In the genomic region with DNA sequence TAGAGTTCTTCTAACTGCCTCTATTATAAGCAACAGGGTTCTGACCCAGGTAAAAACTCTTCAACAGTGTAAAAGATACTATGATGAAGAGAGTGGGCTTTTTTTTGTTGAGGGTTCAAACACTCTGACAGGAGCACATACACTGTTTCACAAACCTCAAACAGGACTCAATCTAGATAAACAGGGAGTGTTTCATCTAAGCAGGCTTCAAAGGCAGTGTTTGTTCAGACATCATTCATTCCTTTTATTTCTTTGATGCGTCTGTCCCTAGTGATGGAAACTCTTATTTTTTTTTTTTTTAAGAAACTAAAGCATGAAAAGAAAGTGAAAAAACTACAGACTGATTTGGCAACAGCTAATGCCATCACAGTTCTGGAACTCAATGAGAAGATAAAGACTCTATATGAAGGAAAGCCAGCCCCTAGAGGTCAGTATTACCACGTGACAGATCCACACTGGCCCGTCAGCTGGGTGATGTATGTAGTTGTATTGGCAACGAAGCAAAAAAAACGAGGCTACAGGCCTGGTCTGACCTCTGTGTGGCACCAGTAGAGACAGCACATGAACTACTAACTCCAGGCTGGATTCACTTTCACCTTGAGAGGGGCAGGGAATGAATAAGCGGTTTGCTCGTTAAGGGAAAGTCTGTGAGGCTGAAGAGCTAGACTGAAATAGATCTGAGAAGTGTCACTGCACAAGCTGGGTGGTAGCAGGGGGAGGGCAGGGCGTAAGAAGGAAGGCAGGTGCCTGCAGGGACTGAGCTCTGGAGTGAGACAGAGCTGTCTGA, we compare ENCODE assay signal across 9 cellular contexts.
DNase-seq lines count a peak whose midpoint lies in the region; ATAC-seq and TF ChIP-seq lines count a peak whose summit lies in the region.
"Had no signal": no experiment of that assay in that cellular context is flagged by ENCODE, and none has a peak within 500 bp of the region (broad histone marks: within the 10 kb centered on the region; RNA-seq: fewer than 3 reads in every experiment).

No MANE protein-coding gene starts in this region.

- ATAC-seq in GM19043 (IDR thresholded peaks at IDR 0.05; ENCODE audit: low read depth, unreplicated experiment), result peak; percentile 84
- peak; percentile 76 for ATAC-seq in HG03095 (IDR thresholded peaks at IDR 0.05; ENCODE audit: unreplicated experiment)
- peak; percentile 47 for ATAC-seq in activated CD8-positive, alpha-beta T cell treated with anti-CD3 and anti-CD28 coated beads, Interleukin-2, amount 10 ng/mL, durations not matched to agents 7 days and 5 days
- ATAC-seq in Right ventricle myocardium superior (ENCODE audit: poor library complexity), result peak; percentile 91
- peak; percentile 87 to 95 (median 93) for ATAC-seq in psoas muscle

- H3K27me3 ChIP-seq in psoas muscle (ENCODE audit: insufficient read depth in 3 of 3, low read length in 2 of 3), result no peaks in the 10 kb centered on the region

- H3K4me1 Mint-ChIP-seq in activated CD8-positive, alpha-beta T cell treated with anti-CD3 and anti-CD28 coated beads, Interleukin-2, amount 10 ng/mL, durations not matched to agents 7 days and 5 days (ENCODE audit: low read depth), result no peaks in the 10 kb centered on the region

- no peaks in the 10 kb centered on the region for H3K36me3 ChIP-seq in psoas muscle (ENCODE audit: insufficient read depth in 1 of 2, low read depth in 1 of 2)

- no peak overlapping the region for H3K27ac Mint-ChIP-seq in activated CD8-positive, alpha-beta T cell treated with anti-CD3 and anti-CD28 coated beads, Interleukin-2, amount 10 ng/mL, durations not matched to agents 7 days and 5 days
- H3K27ac Mint-ChIP-seq: stimulated activated naive CD8-positive, alpha-beta T cell treated with anti-CD3 and anti-CD28 coated beads, Interleukin-15, Interleukin-2, amounts not matched to agents 100 ng/mL and 50 ng/mL, for 24 hours had no signal

- H3K27ac ChIP-seq in psoas muscle, result peak overlapping the region; percentile 74

- no peaks in the 10 kb centered on the region for H3K36me3 Mint-ChIP-seq in activated CD8-positive, alpha-beta T cell treated with anti-CD3 and anti-CD28 coated beads, Interleukin-2, amount 10 ng/mL, durations not matched to agents 7 days and 5 days (ENCODE audit: low read depth)

- WGBS in psoas muscle, 3 donors, result 10 to 16% (median 12%) methylated on average over 8 of the region's 8 CpGs

- H3K4me3 ChIP-seq in psoas muscle, result peak overlapping the region; percentile 37

- POLR2A ChIA-PET in activated CD8-positive, alpha-beta T cell treated with anti-CD3 and anti-CD28 coated beads, Interleukin-2, amount 10 ng/mL, durations not matched to agents 7 days and 5 days (lab: Charles Lee), result no interaction called here

- intact Hi-C loops in Right ventricle myocardium superior (cut with DNase I), result loop anchor here (10.0 kb wide), 2 partner anchors 209 to 329 kb away; a partner anchor contains a TSS
- intact Hi-C loops in psoas muscle (cut with DNase I), result loop anchor here (5.0 to 10.0 kb wide), 4 partner anchors 207 to 322 kb away; a partner anchor contains a TSS

- H3K9me3 ChIP-seq in psoas muscle, result no peaks in the 10 kb centered on the region

- H3K9me3 Mint-ChIP-seq in activated CD8-positive, alpha-beta T cell treated with anti-CD3 and anti-CD28 coated beads, Interleukin-2, amount 10 ng/mL, durations not matched to agents 7 days and 5 days (ENCODE audit: insufficient read depth), result no peaks in the 10 kb centered on the region
- H3K9me3 Mint-ChIP-seq: stimulated activated naive CD8-positive, alpha-beta T cell treated with anti-CD3 and anti-CD28 coated beads, Interleukin-15, Interleukin-2, amounts not matched to agents 100 ng/mL and 50 ng/mL, for 24 hours had no signal

- no peak overlapping the region for H3K4me3 Mint-ChIP-seq in activated CD8-positive, alpha-beta T cell treated with anti-CD3 and anti-CD28 coated beads, Interleukin-2, amount 10 ng/mL, durations not matched to agents 7 days and 5 days
- H3K4me3 Mint-ChIP-seq: stimulated activated naive CD8-positive, alpha-beta T cell treated with anti-CD3 and anti-CD28 coated beads, Interleukin-15, Interleukin-2, amounts not matched to agents 100 ng/mL and 50 ng/mL, for 24 hours had no signal

- CTCF ChIA-PET in activated CD8-positive, alpha-beta T cell treated with anti-CD3 and anti-CD28 coated beads, Interleukin-2, amount 10 ng/mL, durations not matched to agents 7 days and 5 days (lab: Charles Lee), result interaction anchor here (0.9 to 1.1 kb wide), 3 partner anchors 324 to 328 kb away, joined by 3 read pairs; no protein-coding TSS in a partner anchor

- peaks cover 47% of the 10 kb centered on the region for H3K4me1 ChIP-seq in psoas muscle

- TF ChIP-seq CTCF in psoas muscle (IDR thresholded peaks at IDR 0.05), result peak; percentile 32

- no peaks in the 10 kb centered on the region for H3K27me3 Mint-ChIP-seq in activated CD8-positive, alpha-beta T cell treated with anti-CD3 and anti-CD28 coated beads, Interleukin-2, amount 10 ng/mL, durations not matched to agents 7 days and 5 days (ENCODE audit: low read depth)
- H3K27me3 Mint-ChIP-seq: stimulated activated naive CD8-positive, alpha-beta T cell treated with anti-CD3 and anti-CD28 coated beads, Interleukin-15, Interleukin-2, amounts not matched to agents 100 ng/mL and 50 ng/mL, for 24 hours had no signal

- DNase-seq in DMS 273 treated with DMSO at 0.1 percent for 48 hours (lab: John Stamatoyannopoulos, UW) (peak; percentile 56), NCI-H226 (peak; percentile 62), Right ventricle myocardium superior (peak; percentile 53), psoas muscle (peak; percentile 28 to 77), NCI-H446 treated with DMSO at 0.1 percent for 48 hours (lab: John Stamatoyannopoulos, UW) (no peak)
- DNase-seq in activated CD8-positive, alpha-beta T cell treated with anti-CD3 and anti-CD28 coated beads, Interleukin-2, amount 10 ng/mL, durations not matched to agents 7 days and 5 days, result peak; percentile 31
